8 cellular contexts compared by ENCODE assay signal in genomic region chr10:80356563-80356999, GRCh38. TPM values are rescaled to one million over a fixed set of nuclear protein-coding genes. Genes with fewer than 3 reads are reported as not detected.
DNase-seq lines count a peak whose midpoint lies in the region; ATAC-seq and TF ChIP-seq lines count a peak whose summit lies in the region.

TSS of gene DYDC1 (minus strand) at chr10:80356755. CDS start at chr10:80352601, 4,154 bp downstream.
TSS of gene DYDC2 (plus strand) at chr10:80356781. CDS start at chr10:80362444, 5,663 bp downstream.

- no peak within 1 kb of the TSS for H2AK5ac ChIP-seq in neuronal stem cell (ENCODE audit: low read depth, low read length)

- H3K14ac ChIP-seq in neuronal stem cell (ENCODE audit: low read length): peak within 1 kb of the TSS; percentile 38

- H3K4me2 ChIP-seq in fibroblast of lung (ENCODE audit: extremely low read depth, insufficient read depth, low read length) (no peak within 1 kb of the TSS), neuronal stem cell (ENCODE audit: insufficient read depth, low read length, poor library complexity, severe bottlenecking) (peak within 1 kb of the TSS; percentile 82)

- peak within 1 kb of the TSS; percentile 75 for H2BK5ac ChIP-seq in neuronal stem cell (ENCODE audit: low read length)

- no peak within 1 kb of the TSS for H2BK12ac ChIP-seq in neuronal stem cell (ENCODE audit: low read length)

- H4K20me1 ChIP-seq in fibroblast of lung (ENCODE audit: control insufficient read depth, extremely low read depth, insufficient read depth, low read length): no peaks in the 10 kb centered on the region

- H3K23ac ChIP-seq in neuronal stem cell (ENCODE audit: low read depth, low read length, poor library complexity): peak within 1 kb of the TSS; percentile 87

- no peaks in the 10 kb centered on the region for H3K79me1 ChIP-seq in neuronal stem cell (ENCODE audit: low read depth, low read length)

- peak within 1 kb of the TSS; percentile 98 for H3K18ac ChIP-seq in neuronal stem cell (ENCODE audit: low read length)

- no peaks in the 10 kb centered on the region for H3K36me3 ChIP-seq in fibroblast of lung (ENCODE audit: control insufficient read depth, insufficient read depth, low read length)
- H3K36me3 ChIP-seq in neuronal stem cell (replicated peaks in 1 of 2; ENCODE audit: control insufficient read depth in 2 of 2, insufficient read depth in 2 of 2, low read length in 2 of 2): no peaks in the 10 kb centered on the region
- no peaks in the 10 kb centered on the region for H3K36me3 ChIP-seq in vagina

- H3K4ac ChIP-seq in neuronal stem cell (ENCODE audit: low read length): no peak within 1 kb of the TSS

- H3K4me1 ChIP-seq in fibroblast of lung (ENCODE audit: control insufficient read depth, extremely low read depth, insufficient read depth, low read length): no peaks in the 10 kb centered on the region
- H3K4me1 ChIP-seq in neuronal stem cell (ENCODE audit: control insufficient read depth in 2 of 2, insufficient read depth in 1 of 2, low read depth in 1 of 2, low read length in 2 of 2): peaks cover 4 to 10% of the 10 kb centered on the region in 2 donors
- peaks cover 13% of the 10 kb centered on the region for H3K4me1 ChIP-seq in vagina

- H3K79me2 ChIP-seq in fibroblast of lung (ENCODE audit: control insufficient read depth, insufficient read depth, low read length): no peaks in the 10 kb centered on the region

- intact Hi-C loops in vagina (cut with DNase I): no loop called here

- H3K9ac ChIP-seq in fibroblast of lung (ENCODE audit: insufficient read depth, low read length) (no peak within 1 kb of the TSS), neuronal stem cell (ENCODE audit: low read depth, low read length, poor library complexity) (peak within 1 kb of the TSS; percentile 88)

- peak within 1 kb of the TSS; percentile 95 for H4K8ac ChIP-seq in neuronal stem cell (ENCODE audit: low read depth, low read length)

- H3K4me3 ChIP-seq in fibroblast of lung (replicated peaks in 1 of 4; ENCODE audit: control extremely low read depth in 1 of 4, insufficient read depth in 1 of 4, low read depth in 3 of 4, low read length in 4 of 4): peak within 1 kb of the TSS in 1 of 4 experiments; percentile 21
- H3K4me3 ChIP-seq in neuronal stem cell (ENCODE audit: low read length in 2 of 2): peak within 1 kb of the TSS; percentile 42 to 76
- peak within 1 kb of the TSS; percentile 39 to 41 for H3K4me3 ChIP-seq in vagina

- no peaks in the 10 kb centered on the region for H3K9me3 ChIP-seq in fibroblast of lung (ENCODE audit: control insufficient read depth, insufficient read depth, low read depth, low read length)
- peaks cover 0 to 2% of the 10 kb centered on the region in 2 donors for H3K9me3 ChIP-seq in neuronal stem cell (replicated peaks in 1 of 2; ENCODE audit: control insufficient read depth in 2 of 2, insufficient read depth in 1 of 2, low read depth in 1 of 2, low read length in 2 of 2)
- no peaks in the 10 kb centered on the region for H3K9me3 ChIP-seq in vagina

- no peak within 1 kb of the TSS for H2BK120ac ChIP-seq in neuronal stem cell (ENCODE audit: low read depth, low read length)

- H2BK15ac ChIP-seq in neuronal stem cell (ENCODE audit: low read length): peak within 1 kb of the TSS; percentile 96

- DNase-seq in AG08396 (ENCODE audit: low spot score): peak; percentile 36
- peak; percentile 82 for DNase-seq in NCI-H1105 (lab: John Stamatoyannopoulos, UW)
- peak in 2 of 3 experiments; percentile 15 to 32 for DNase-seq in activated CD8-positive, alpha-beta memory T cell treated with anti-CD3 and anti-CD28 coated beads for 48 hours (ENCODE audit: low read depth in 2 of 3, low spot score in 2 of 3)
- DNase-seq in fibroblast of lung (ENCODE audit: low read depth in 2 of 2): peak; percentile 10 to 13
- DNase-seq in neuronal stem cell (ENCODE audit: low spot score): peak; percentile 82
- DNase-seq in vagina (ENCODE audit: extremely low spot score in 2 of 2): no peak

- H2AFZ ChIP-seq in fibroblast of lung (ENCODE audit: low read length) (no peak within 1 kb of the TSS), neuronal stem cell (ENCODE audit: low read length) (peak within 1 kb of the TSS; percentile 89)

- H4K91ac ChIP-seq in neuronal stem cell (ENCODE audit: low read depth, low read length, poor library complexity): peak within 1 kb of the TSS; percentile 12

- TF ChIP-seq CTCF in fibroblast of lung (conservative IDR thresholded peaks at IDR 0.05 in 1 of 2, IDR thresholded peaks at IDR 0.05 in 1 of 2; ENCODE audit: low read depth in 1 of 2, low read length in 2 of 2): no peak
- TF ChIP-seq CTCF in vagina (IDR thresholded peaks at IDR 0.05): no peak

- H3K27me3 ChIP-seq in fibroblast of lung (ENCODE audit: control insufficient read depth, insufficient read depth, low read length) (peaks cover 10% of the 10 kb centered on the region), neuronal stem cell (ENCODE audit: control insufficient read depth in 3 of 3, insufficient read depth in 3 of 3, low read depth in 1 of 3, low read length in 3 of 3) (peaks cover 0 to 22% (median 3%) of the 10 kb centered on the region in 3 experiments), vagina (no peaks in the 10 kb centered on the region)

- no peak within 1 kb of the TSS for H3K27ac ChIP-seq in fibroblast of lung (ENCODE audit: insufficient read depth, low read length)
- H3K27ac ChIP-seq in neuronal stem cell (replicated peaks; ENCODE audit: low read length): no peak within 1 kb of the TSS
- H3K27ac ChIP-seq in vagina: no peak within 1 kb of the TSS

- no CpG with 5 or more reads among the region's 45 CpGs for WGBS in neuronal stem cell (ENCODE audit: extremely low coverage in 2 of 2, insufficient read length in 2 of 2, insufficient replicate concordance in 1 of 2), 2 donors

- peak; percentile 85 for ATAC-seq in GM19397 (IDR thresholded peaks at IDR 0.05; ENCODE audit: unreplicated experiment)
- ATAC-seq in GM21717 (IDR thresholded peaks at IDR 0.05; ENCODE audit: unreplicated experiment): no peak

- TF ChIP-seq POLR2A in vagina (IDR thresholded peaks at IDR 0.05): no peak

RNA-seq across cellular contexts. Expression of gene DYDC1, which starts in this region (rescaled TPM):
- total RNA-seq in fibroblast of lung (not detected in 2 replicates), vagina (not detected)
- polyA plus RNA-seq in fibroblast of lung: not detected in 2 replicates
- polyA plus RNA-seq in fibroblast of lung (2012): not detected in 2 replicates
- not detected in 2 replicates for polyA minus RNA-seq in fibroblast of lung (ENCODE audit: low replicate concordance)
- polyA plus RNA-seq in neuronal stem cell (2013, experiment 1 of 2): 0.18 TPM
- polyA plus RNA-seq in neuronal stem cell (2013, experiment 2 of 2): not detected

RNA-seq across cellular contexts. Expression of gene DYDC2, which starts in this region (rescaled TPM):
- total RNA-seq in fibroblast of lung (not detected in 2 replicates), vagina (not detected)
- not detected in 2 replicates for polyA plus RNA-seq in fibroblast of lung
- polyA plus RNA-seq in fibroblast of lung (2012): not detected in 2 replicates
- polyA minus RNA-seq in fibroblast of lung (ENCODE audit: low replicate concordance): not detected in 2 replicates
- 5.7 TPM for polyA plus RNA-seq in neuronal stem cell (2013, experiment 1 of 2)
- polyA plus RNA-seq in neuronal stem cell (2013, experiment 2 of 2): 6.9 TPM

Comparison
In these comparisons a context has a peak if more than half of its experiments do, and no peak if none do; other contexts are left out.
1. Peak in DNase-seq in fibroblast of lung; RNA of the genes that start here not detected or under 1 TPM.
2. DNase-seq: peak in AG08396 (single experiment), NCI-H1105 (single experiment), activated CD8-positive, alpha-beta memory T cell treated with anti-CD3 and anti-CD28 coated beads for 48 hours (2 of 3) and neuronal stem cell (single experiment); none in vagina (0 of 2).